8 cellular contexts compared by ENCODE assay signal in genomic region chr2:11681722-11682589, GRCh38. TPM values are rescaled to one million over a fixed set of nuclear protein-coding genes. Genes with fewer than 3 reads are reported as not detected.
DNase-seq lines count a peak whose midpoint lies in the region; ATAC-seq and TF ChIP-seq lines count a peak whose summit lies in the region.

No MANE protein-coding gene starts in this region.

- peak; percentile 84 for TF ChIP-seq CTCF in BJ (IDR thresholded peaks at IDR 0.05; ENCODE audit: insufficient read depth, low read depth, low read length)
- peak; percentile 99 for TF ChIP-seq CTCF in nephron progenitor cell (IDR thresholded peaks at IDR 0.05)

- no peak overlapping the region for H3K4me3 Mint-ChIP-seq in nephron progenitor cell

- ATAC-seq in GM21515 (IDR thresholded peaks at IDR 0.05; ENCODE audit: unreplicated experiment) = peak; percentile 52

- no peak overlapping the region for H3K4me3 ChIP-seq in BJ (ENCODE audit: low read depth, low read length)

- H3K4me1 Mint-ChIP-seq in nephron progenitor cell = peaks cover 54% of the 10 kb centered on the region

- CTCF ChIA-PET in BJ (lab: Yijun Ruan, JAX) = interaction anchor here (0.6 to 19.9 kb wide), 8 partner anchors 8 to 549 kb away, joined by 3 to 423 read pairs (median 5); a partner anchor contains a TSS

- H3K36me3 Mint-ChIP-seq in nephron progenitor cell (ENCODE audit: low read depth) = no peaks in the 10 kb centered on the region

- H3K27ac Mint-ChIP-seq in nephron progenitor cell = no peak overlapping the region

- DNase-seq in BJ (ENCODE audit: low read depth) (no peak), NCI-H2081 treated with DMSO at 0.1 percent for 48 hours (lab: John Stamatoyannopoulos, UW) (peak; percentile 3), ecto neural progenitor cell (ENCODE audit: low spot score) (peak; percentile 83), nephron progenitor cell (peak; percentile 76), mucosa of gallbladder (ENCODE audit: low spot score) (no peak), foreskin melanocyte (no peak)
- DNase-seq in activated CD4-positive, alpha-beta T cell treated with anti-CD3 and anti-CD28 coated beads, Interleukin-2, amount 50 U/mL, for 1 hour = peak; percentile 49

- H3K27me3 Mint-ChIP-seq in nephron progenitor cell (ENCODE audit: low read depth, poor library complexity) = peaks cover 54% of the 10 kb centered on the region

- peaks cover 21% of the 10 kb centered on the region for H3K27me3 ChIP-seq in BJ (ENCODE audit: control insufficient read depth, insufficient read depth, low read length)

- POLR2A ChIA-PET in BJ (lab: Charles Lee) = no interaction called here

- H3K36me3 ChIP-seq in BJ (ENCODE audit: control insufficient read depth, insufficient read depth, low read length) = no peaks in the 10 kb centered on the region

- H3K9me3 Mint-ChIP-seq in nephron progenitor cell = no peaks in the 10 kb centered on the region

RNA-seq across cellular contexts. Expression of gene NTSR2, which starts 12.0 kb away (rescaled TPM):
- not detected in 2 replicates for polyA plus RNA-seq in BJ (2011; rRNA removed)
- polyA minus RNA-seq in BJ (2011; rRNA and poly(A)+ RNA removed) = not detected in 2 replicates
- not detected for total RNA-seq in mucosa of gallbladder

Comparison
In these comparisons a context has a peak if more than half of its experiments do, and no peak if none do; other contexts are left out.
1. DNase-seq: peak in NCI-H2081 treated with DMSO at 0.1 percent for 48 hours (single experiment), activated CD4-positive, alpha-beta T cell treated with anti-CD3 and anti-CD28 coated beads, Interleukin-2, amount 50 U/mL, for 1 hour (single experiment), ecto neural progenitor cell (single experiment) and nephron progenitor cell (single experiment); none in BJ (single experiment), mucosa of gallbladder (single experiment) and foreskin melanocyte (single experiment).